In genomic region chr7:94882891-94883290, GRCh38 we compare ENCODE assay signal across 13 cellular contexts.
"Had no signal": no experiment of that assay in that cellular context is flagged by ENCODE, and none has a peak within 500 bp of the region (broad histone marks: within the 10 kb centered on the region; RNA-seq: fewer than 3 reads in every experiment).

No MANE protein-coding gene starts in this region.

- H3K4me1 ChIP-seq: esophagus muscularis mucosa, gastroesophageal sphincter, thyroid gland had no signal

- ATAC-seq: gastroesophageal sphincter; naive thymus-derived CD8-positive, alpha-beta T cell; right cardiac atrium had no signal

- H3K27ac ChIP-seq: dorsolateral prefrontal cortex, esophagus muscularis mucosa, gastroesophageal sphincter, neutrophil, thyroid gland had no signal

- H3K4me3 ChIP-seq: dorsolateral prefrontal cortex, esophagus muscularis mucosa, gastroesophageal sphincter, thyroid gland had no signal

- DNase-seq: cortex of kidney; dorsolateral prefrontal cortex; effector CD8-positive, alpha-beta T cell; kidney; naive thymus-derived CD8-positive, alpha-beta T cell; right cardiac atrium; small intestine; stimulated activated CD4-positive, alpha-beta T cell treated with anti-CD3 and anti-CD28 coated beads, Interleukin-2, amount 100 ng/mL, for 48 hours; stimulated activated naive CD4-positive, alpha-beta T cell treated with Interleukin-2 at 50 U/mL for 16 hours; thyroid gland had no signal

- H3K36me3 ChIP-seq: esophagus muscularis mucosa, gastroesophageal sphincter, neutrophil, thyroid gland had no signal

- H3K9me3 ChIP-seq: neutrophil, thyroid gland had no signal

- H3K27me3 ChIP-seq: dorsolateral prefrontal cortex, esophagus muscularis mucosa, gastroesophageal sphincter, neutrophil, thyroid gland had no signal
